Comparison of ENCODE assay signal across 28 cellular contexts in genomic region chr13:78520425-78520824, GRCh38.
"Had no signal": no experiment of that assay in that cellular context is flagged by ENCODE, and none has a peak within 500 bp of the region (broad histone marks: within the 10 kb centered on the region; RNA-seq: fewer than 3 reads in every experiment).

No MANE protein-coding gene starts in this region.

- H3K27ac Mint-ChIP-seq: activated CD4-positive, alpha-beta memory T cell treated with anti-CD3 and anti-CD28 coated beads, Interleukin-2, amount 10 ng/mL, durations not matched to agents 7 days and 5 days; activated CD8-positive, alpha-beta memory T cell treated with anti-CD3 and anti-CD28 coated beads, Interleukin-2, amount 10 ng/mL, durations not matched to agents 7 days and 5 days; activated naive CD4-positive, alpha-beta T cell treated with anti-CD3 and anti-CD28 coated beads, Interleukin-2, amount 10 ng/mL, durations not matched to agents 7 days and 5 days; activated naive CD8-positive, alpha-beta T cell; activated naive CD8-positive, alpha-beta T cell treated with anti-CD3 and anti-CD28 coated beads, Interleukin-2, amount 50 U/mL, for 24 hours; brain had no signal

- H3K36me3 Mint-ChIP-seq: activated CD8-positive, alpha-beta memory T cell treated with anti-CD3 and anti-CD28 coated beads, Interleukin-2, amount 10 ng/mL, durations not matched to agents 7 days and 5 days; activated naive CD4-positive, alpha-beta T cell treated with anti-CD3 and anti-CD28 coated beads, Interleukin-2, amount 10 ng/mL, durations not matched to agents 7 days and 5 days; activated naive CD8-positive, alpha-beta T cell; brain had no signal

- H3K9me3 Mint-ChIP-seq: activated CD4-positive, alpha-beta memory T cell treated with anti-CD3 and anti-CD28 coated beads, Interleukin-2, amount 10 ng/mL, durations not matched to agents 7 days and 5 days had no signal

- H3K27ac ChIP-seq: KMS-11, PC-9, SK-N-MC had no signal

- ATAC-seq: activated CD8-positive, alpha-beta memory T cell treated with anti-CD3 and anti-CD28 coated beads, Interleukin-2, amount 10 ng/mL, durations not matched to agents 7 days and 5 days; activated naive CD8-positive, alpha-beta T cell treated with anti-CD3 and anti-CD28 coated beads, Interleukin-2, amount 50 U/mL, for 24 hours had no signal

- H3K4me1 Mint-ChIP-seq: activated CD4-positive, alpha-beta memory T cell treated with anti-CD3 and anti-CD28 coated beads, Interleukin-2, amount 10 ng/mL, durations not matched to agents 7 days and 5 days; activated CD8-positive, alpha-beta memory T cell treated with anti-CD3 and anti-CD28 coated beads, Interleukin-2, amount 10 ng/mL, durations not matched to agents 7 days and 5 days; activated naive CD4-positive, alpha-beta T cell treated with anti-CD3 and anti-CD28 coated beads, Interleukin-2, amount 10 ng/mL, durations not matched to agents 7 days and 5 days; activated naive CD8-positive, alpha-beta T cell treated with anti-CD3 and anti-CD28 coated beads, Interleukin-2, amount 50 U/mL, for 24 hours; brain had no signal

- DNase-seq: activated CD4-positive, alpha-beta memory T cell treated with anti-CD3 and anti-CD28 coated beads, Interleukin-2, amount 10 ng/mL, durations not matched to agents 7 days and 5 days; activated CD4-positive, alpha-beta T cell treated with anti-CD3 and anti-CD28 coated beads for 1 hour; activated CD4-positive, alpha-beta T cell treated with anti-CD3 and anti-CD28 coated beads for 48 hours; activated CD4-positive, CD25-positive, alpha-beta regulatory T cell; activated CD8-positive, alpha-beta memory T cell treated with anti-CD3 and anti-CD28 coated beads for 24 hours; activated CD8-positive, alpha-beta memory T cell treated with anti-CD3 and anti-CD28 coated beads, Interleukin-2, amount 10 ng/mL, durations not matched to agents 7 days and 5 days; activated CD8-positive, alpha-beta memory T cell treated with anti-CD3 and anti-CD28 coated beads, Interleukin-2, amount 50 U/mL, for 48 hours; activated effector memory CD4-positive, alpha-beta T cell treated with Interleukin-2 at 50 U/mL for 16 hours; activated naive CD4-positive, alpha-beta T cell treated with anti-CD3 and anti-CD28 coated beads, Interleukin-2, amount 10 ng/mL, durations not matched to agents 7 days and 5 days; activated naive CD8-positive, alpha-beta T cell treated with anti-CD3 and anti-CD28 coated beads, Interleukin-2, amount 50 U/mL, for 24 hours; activated T-cell treated with anti-CD3 and anti-CD28 coated beads, Interleukin-2, amount 50 U/mL, for 48 hours; anterior cingulate cortex; caudate nucleus; cerebellar nuclear complex; NCI-H1092; NCI-H1436 treated with DMSO at 0.1 percent for 48 hours; NCI-H1694 treated with DMSO at 0.1 percent for 48 hours; NCI-H2029; NCI-H345; NCI-H524 treated with DMSO at 0.1 percent for 48 hours; NK-92 treated with Interleukin-12 subunit alpha and Interleukin-12 subunit beta, amount 100 ng/mL, for 24 hours; PC-9; Right ventricle myocardium superior; T1000 had no signal

- H2AFZ ChIP-seq: PC-9 had no signal

- H3K4me3 Mint-ChIP-seq: activated CD4-positive, alpha-beta memory T cell treated with anti-CD3 and anti-CD28 coated beads, Interleukin-2, amount 10 ng/mL, durations not matched to agents 7 days and 5 days; activated CD8-positive, alpha-beta memory T cell treated with anti-CD3 and anti-CD28 coated beads, Interleukin-2, amount 10 ng/mL, durations not matched to agents 7 days and 5 days; activated naive CD4-positive, alpha-beta T cell treated with anti-CD3 and anti-CD28 coated beads, Interleukin-2, amount 10 ng/mL, durations not matched to agents 7 days and 5 days; activated naive CD8-positive, alpha-beta T cell; activated naive CD8-positive, alpha-beta T cell treated with anti-CD3 and anti-CD28 coated beads, Interleukin-2, amount 50 U/mL, for 24 hours; brain had no signal

- H3K4me2 ChIP-seq: KMS-11, PC-9 had no signal

- H3K4me3 ChIP-seq: PC-9, SK-N-MC had no signal

- H3K27me3 Mint-ChIP-seq: activated CD4-positive, alpha-beta memory T cell treated with anti-CD3 and anti-CD28 coated beads, Interleukin-2, amount 10 ng/mL, durations not matched to agents 7 days and 5 days; activated CD8-positive, alpha-beta memory T cell treated with anti-CD3 and anti-CD28 coated beads, Interleukin-2, amount 10 ng/mL, durations not matched to agents 7 days and 5 days; activated naive CD4-positive, alpha-beta T cell treated with anti-CD3 and anti-CD28 coated beads, Interleukin-2, amount 10 ng/mL, durations not matched to agents 7 days and 5 days had no signal
